1 cellular context compared by ENCODE assay signal in the genomic region with DNA sequence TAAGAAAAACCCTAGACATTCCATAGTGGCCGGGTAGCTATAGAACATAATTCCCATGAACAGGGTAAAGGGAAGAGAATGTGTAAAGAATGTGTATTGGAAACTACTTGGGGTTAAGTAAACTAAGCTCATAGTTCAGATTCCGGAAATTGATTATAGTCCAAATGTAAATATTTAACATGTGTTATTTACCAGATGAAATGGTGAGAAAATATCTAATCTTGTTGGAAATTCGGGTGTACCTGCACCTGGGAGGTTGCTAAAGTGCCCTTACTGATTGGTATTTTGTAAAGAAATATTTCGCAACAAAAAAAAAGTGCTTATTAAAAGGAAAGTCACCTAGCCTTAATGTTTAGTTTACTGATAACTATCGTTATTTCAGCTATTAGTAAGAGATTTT.
TF ChIP-seq lines count a peak whose summit lies in the region.

No MANE protein-coding gene starts in this region.

TF ChIP-seq in endothelial cell of umbilical vein, 7 proteins besides CTCF, POLR2A, EP300 and RAD21 (continued from another document):
- peak; percentile 30 for TF ChIP-seq JUN (IDR thresholded peaks at IDR 0.05; ENCODE audit: borderline replicate concordance, insufficient read depth, insufficient read length, low read depth)
